9 cellular contexts compared by ENCODE assay signal in the genomic region with DNA sequence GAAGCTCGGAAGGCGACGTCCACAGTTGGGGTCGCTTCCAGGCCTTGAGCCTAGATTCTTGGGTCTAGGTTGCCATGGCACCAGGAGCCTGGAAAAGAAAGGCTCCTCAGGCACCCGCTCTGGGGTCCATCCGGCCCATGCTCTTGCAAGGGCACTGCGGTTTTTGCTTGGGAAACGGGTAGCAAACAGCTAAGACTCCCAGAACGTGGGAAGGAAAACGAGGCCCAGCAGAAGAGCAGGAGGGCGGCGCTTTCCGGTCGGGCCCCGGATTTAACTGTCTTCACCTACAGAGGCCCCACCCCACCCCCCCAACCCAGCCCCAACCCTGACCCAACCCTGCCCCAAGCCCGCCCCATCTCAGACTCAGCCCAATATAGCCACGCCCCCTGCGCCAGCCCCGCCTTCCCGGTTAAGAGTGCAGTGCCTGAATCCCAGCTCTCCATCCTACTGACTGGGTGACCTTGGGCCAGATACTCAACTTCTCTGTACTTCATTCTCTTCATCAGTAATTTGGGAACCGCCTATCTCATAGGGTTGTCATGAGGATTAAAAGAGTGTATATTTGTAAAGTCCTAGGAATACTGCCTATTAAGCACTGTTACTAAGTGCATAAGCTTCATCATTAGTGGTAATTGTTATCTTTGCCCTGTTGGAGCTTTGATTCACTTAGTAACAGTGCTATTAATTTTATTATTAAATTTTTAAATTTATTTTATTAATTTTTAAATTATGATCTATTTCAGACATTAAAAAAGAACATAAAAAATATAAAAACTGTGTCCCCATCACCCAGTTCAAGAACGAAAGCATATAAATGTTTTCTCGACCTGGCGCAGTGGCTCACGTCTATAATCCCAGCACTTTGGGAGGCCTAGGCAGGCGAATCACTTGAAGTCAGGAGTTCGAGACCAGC. TPM values are rescaled to one million over a fixed set of nuclear protein-coding genes. Genes with fewer than 3 reads are reported as not detected.
A peak's percentile ranks its signal among the peaks of the same experiment; 100 is the strongest.
DNase-seq lines count a peak whose midpoint lies in the region; ATAC-seq and TF ChIP-seq lines count a peak whose summit lies in the region.
"Had no signal": no experiment of that assay in that cellular context is flagged by ENCODE, and none has a peak within 500 bp of the region (broad histone marks: within the 10 kb centered on the region; RNA-seq: fewer than 3 reads in every experiment).

No MANE protein-coding gene starts in this region.

- DNase-seq in Daoy (ENCODE audit: low read depth) (peak; percentile 59), NCI-H69 (lab: John Stamatoyannopoulos, UW) (peak; percentile 54), astrocyte of the hippocampus (ENCODE audit: low read depth, low spot score) (peak; percentile 41), neural crest cell (ENCODE audit: low read depth, low spot score) (peak; percentile 67), NCI-H146 (lab: John Stamatoyannopoulos, UW) (no peak), mucosa of gallbladder (ENCODE audit: low spot score) (no peak)
- DNase-seq: NCI-H1105 treated with DMSO at 0.1 percent for 48 hours had no signal

- H3K4me1 Mint-ChIP-seq in neural crest cell = peaks cover 19% of the 10 kb centered on the region

- H3K27ac Mint-ChIP-seq in neural crest cell (ENCODE audit: unreplicated experiment) = no peak overlapping the region

- no peak overlapping the region for H3K4me3 Mint-ChIP-seq in neural crest cell

- no peaks in the 10 kb centered on the region for H3K27me3 Mint-ChIP-seq in neural crest cell (ENCODE audit: low read depth)

- no peaks in the 10 kb centered on the region for H3K9me3 Mint-ChIP-seq in neural crest cell

- no peak for TF ChIP-seq CTCF in neural crest cell (conservative IDR thresholded peaks at IDR 0.05)

- ATAC-seq in GM19035 (IDR thresholded peaks at IDR 0.05; ENCODE audit: unreplicated experiment) (no peak), GM19324 (IDR thresholded peaks at IDR 0.05; ENCODE audit: low FRiP score, unreplicated experiment) (no peak)

- H3K36me3 Mint-ChIP-seq in neural crest cell (ENCODE audit: low read depth) = no peaks in the 10 kb centered on the region

RNA-seq across cellular contexts. Expression of gene SMAD6, which starts 28.4 kb away (rescaled TPM):
- 9.0 and 12.2 TPM in 2 replicates for total RNA-seq in Daoy (2014; rRNA removed; shearing (Covaris generic))
- total RNA-seq in neural crest cell (4.7 and 5.4 TPM in 2 replicates), mucosa of gallbladder (50.5 TPM)

Comparison
In these comparisons a context has a peak if more than half of its experiments do, and no peak if none do; other contexts are left out.
1. DNase-seq: peak in Daoy (single experiment), NCI-H69 (single experiment), astrocyte of the hippocampus (single experiment) and neural crest cell (single experiment); none in NCI-H146 (single experiment) and mucosa of gallbladder (single experiment).